9 cellular contexts compared by ENCODE assay signal in the genomic region with DNA sequence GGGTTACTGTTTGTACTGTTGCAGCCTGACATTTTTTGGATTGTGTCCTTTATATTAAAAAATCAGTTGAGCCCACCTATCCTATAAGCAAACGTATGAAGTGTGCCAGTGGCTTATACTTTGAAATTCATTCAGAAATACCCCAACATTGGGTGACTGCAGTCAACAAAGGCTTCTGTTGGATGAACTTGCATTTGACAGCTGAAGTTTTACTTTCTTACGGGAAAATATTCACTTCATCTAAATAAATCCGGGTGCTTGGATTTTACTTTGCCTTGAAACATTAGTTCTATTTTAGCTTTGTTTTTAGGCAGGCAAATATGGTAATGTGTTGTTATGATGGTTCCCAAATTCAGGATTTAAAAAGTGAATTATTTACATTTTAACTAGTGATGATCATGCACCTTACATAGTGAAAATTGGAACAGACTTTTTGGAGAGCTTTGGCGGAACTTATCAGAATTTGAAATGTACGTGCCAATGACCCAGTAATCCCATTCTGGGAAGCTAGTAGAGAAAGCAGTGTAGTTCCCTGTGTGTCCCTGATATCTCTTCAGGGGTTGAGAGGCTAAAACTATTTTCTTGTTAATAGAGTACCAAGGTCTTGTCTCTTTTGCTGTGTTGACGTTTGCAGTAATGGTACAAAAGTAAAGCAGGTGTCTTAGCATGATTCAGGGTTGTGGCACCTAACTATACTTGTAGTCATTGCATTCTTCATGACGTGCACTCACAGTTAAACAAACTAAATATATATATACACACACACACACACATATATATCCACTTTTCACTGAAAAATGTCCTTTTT. TPM values are rescaled to one million over a fixed set of nuclear protein-coding genes. Genes with fewer than 3 reads are reported as not detected.
DNase-seq lines count a peak whose midpoint lies in the region; ATAC-seq, FAIRE-seq and TF ChIP-seq lines count a peak whose summit lies in the region.
"Had no signal": no experiment of that assay in that cellular context is flagged by ENCODE, and none has a peak within 500 bp of the region (broad histone marks: within the 10 kb centered on the region; RNA-seq: fewer than 3 reads in every experiment).

No MANE protein-coding gene starts in this region.

- no peak for ATAC-seq in naive thymus-derived CD4-positive, alpha-beta T cell
- no peak for ATAC-seq in HG02870 (IDR thresholded peaks at IDR 0.05; ENCODE audit: unreplicated experiment)

- DNase-seq in BE2C (no peak), choroid plexus epithelial cell (ENCODE audit: low read depth) (peak; percentile 36), NCI-H2107 treated with DMSO at 0.1 percent for 48 hours (lab: John Stamatoyannopoulos, UW; ENCODE audit: unreplicated experiment) (no peak), D721Med (ENCODE audit: insufficient read length, low spot score) (no peak), AG08395 (ENCODE audit: low spot score) (no peak)
- DNase-seq in naive thymus-derived CD4-positive, alpha-beta T cell: no peak

- peak overlapping the region; percentile 90 to 99 (median 94) for H3K4me3 Mint-ChIP-seq in naive thymus-derived CD4-positive, alpha-beta T cell

- peak overlapping the region; percentile 9 for H3K27ac ChIP-seq in KOPT-K1 (ENCODE audit: low read depth, low read length, poor library complexity, severe bottlenecking)
- H3K27ac ChIP-seq in naive thymus-derived CD4-positive, alpha-beta T cell (ENCODE audit: low read depth, low read length): no peak overlapping the region

- POLR2A ChIA-PET in naive thymus-derived CD4-positive, alpha-beta T cell (lab: Charles Lee): interaction anchor here (0.7 to 1.0 kb wide), 2 partner anchors 16 to 22 kb away, joined by 4 to 6 read pairs; a partner anchor contains a TSS

- peaks cover 0 to 13% (median 0%) of the 10 kb centered on the region in 5 donors for H3K36me3 Mint-ChIP-seq in naive thymus-derived CD4-positive, alpha-beta T cell

- no peak for TF ChIP-seq CTCF in BE2C (IDR thresholded peaks at IDR 0.05; ENCODE audit: low read depth, low read length)
- no peak for TF ChIP-seq CTCF in choroid plexus epithelial cell (conservative IDR thresholded peaks at IDR 0.05; ENCODE audit: low read depth, low read length)
- no peak for TF ChIP-seq CTCF in D721Med (IDR thresholded peaks at IDR 0.05; ENCODE audit: insufficient read depth, missing control alignments)

- H3K36me3 ChIP-seq in BE2C (no peaks in the 10 kb centered on the region), KOPT-K1 (ENCODE audit: insufficient read depth, low read length) (no peaks in the 10 kb centered on the region)
- H3K36me3 ChIP-seq in naive thymus-derived CD4-positive, alpha-beta T cell (ENCODE audit: control insufficient read depth in 2 of 3, insufficient read depth in 3 of 3, low read length in 3 of 3): peaks cover 0 to 7% (median 0%) of the 10 kb centered on the region in 3 experiments

- H3K27ac Mint-ChIP-seq in naive thymus-derived CD4-positive, alpha-beta T cell: peak overlapping the region in 1 of 9 donors; percentile 44

- no peaks in the 10 kb centered on the region for H3K27me3 ChIP-seq in BE2C
- no peaks in the 10 kb centered on the region for H3K27me3 ChIP-seq in naive thymus-derived CD4-positive, alpha-beta T cell (ENCODE audit: control insufficient read depth in 2 of 2, insufficient read depth in 2 of 2, low read length in 2 of 2)

- no peak for FAIRE-seq in D721Med (lab: Jason Lieb, UNC)
- FAIRE-seq: colon had no signal

- intact Hi-C loops in naive thymus-derived CD4-positive, alpha-beta T cell (cut with micrococcal nuclease): loop anchor here (10.0 kb wide), 2 partner anchors 119 to 1689 kb away; a partner anchor contains a TSS

- H3K9me3 ChIP-seq in BE2C (no peaks in the 10 kb centered on the region), KOPT-K1 (ENCODE audit: insufficient read depth, low read length, poor library complexity, severe bottlenecking) (no peaks in the 10 kb centered on the region)
- H3K9me3 ChIP-seq in naive thymus-derived CD4-positive, alpha-beta T cell (ENCODE audit: control insufficient read depth in 2 of 3, low read length in 3 of 3): no peaks in the 10 kb centered on the region

- no peaks in the 10 kb centered on the region for H3K9me3 Mint-ChIP-seq in naive thymus-derived CD4-positive, alpha-beta T cell

- H3K4me1 Mint-ChIP-seq in naive thymus-derived CD4-positive, alpha-beta T cell: peaks cover 36 to 65% (median 41%) of the 10 kb centered on the region in 7 donors

- H3K4me3 ChIP-seq in BE2C (ENCODE audit: low read depth, low read length): peak overlapping the region; percentile 95
- H3K4me3 ChIP-seq in choroid plexus epithelial cell (ENCODE audit: low read depth, low read length): peak overlapping the region; percentile 95
- no peak overlapping the region for H3K4me3 ChIP-seq in naive thymus-derived CD4-positive, alpha-beta T cell (ENCODE audit: low read length)

- CTCF ChIA-PET in naive thymus-derived CD4-positive, alpha-beta T cell (lab: Charles Lee): no interaction called here

- H3K27me3 Mint-ChIP-seq in naive thymus-derived CD4-positive, alpha-beta T cell: no peaks in the 10 kb centered on the region

- H3K4me1 ChIP-seq in BE2C: peaks cover 6% of the 10 kb centered on the region; the same call in 1 of the 2 replicates
- H3K4me1 ChIP-seq in naive thymus-derived CD4-positive, alpha-beta T cell (ENCODE audit: control insufficient read depth in 2 of 2, insufficient read depth in 2 of 2, low read length in 2 of 2): peaks cover 22 to 31% of the 10 kb centered on the region in 2 donors

RNA-seq across cellular contexts. Expression of a gene that starts 21.9 kb away (rescaled TPM):
- polyA plus RNA-seq in BE2C (2012; ENCODE audit: insufficient read depth, insufficient read length, low read depth): 74.2 TPM
- total RNA-seq in naive thymus-derived CD4-positive, alpha-beta T cell: 10 to 100 TPM; 44.2 to 60.7 (median 59.5) TPM
- 10 to 100 TPM; 31.4 to 39.9 TPM for polyA plus RNA-seq in naive thymus-derived CD4-positive, alpha-beta T cell

RNA-seq across cellular contexts. Expression of a gene that starts 51.1 kb away (rescaled TPM):
- polyA plus RNA-seq in BE2C (2012; ENCODE audit: insufficient read depth, insufficient read length, low read depth): 0.40 TPM
- total RNA-seq in naive thymus-derived CD4-positive, alpha-beta T cell: not detected
- polyA plus RNA-seq in naive thymus-derived CD4-positive, alpha-beta T cell: under 1 TPM in 1 of 2 donors, not detected in 1; 0.07 TPM
